In the genomic region with DNA sequence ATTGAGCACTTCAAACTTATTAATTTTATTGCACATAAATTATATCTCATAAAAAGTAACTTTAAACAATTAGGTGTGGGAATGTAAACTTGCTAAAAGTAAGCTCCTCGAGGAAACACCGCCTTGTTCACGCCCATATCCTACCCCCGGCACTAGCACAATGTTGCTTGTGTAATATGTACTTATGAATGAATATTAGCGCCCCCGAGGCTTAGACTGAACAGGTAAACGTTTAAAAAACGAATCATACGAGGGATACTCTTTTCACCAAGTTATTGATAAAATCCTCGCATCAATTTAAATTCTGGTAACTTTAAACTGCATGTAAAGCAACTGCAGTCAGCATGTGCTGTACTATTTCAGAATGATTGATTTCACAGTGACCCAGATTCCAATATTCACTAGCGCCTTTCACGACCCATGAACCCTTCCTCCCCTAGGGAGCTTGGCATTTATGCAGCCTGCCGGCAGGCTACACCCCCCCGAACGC, we compare ENCODE assay signal across 8 cellular contexts. TPM values are rescaled to one million over a fixed set of nuclear protein-coding genes. Genes with fewer than 3 reads are reported as not detected.
DNase-seq lines count a peak whose midpoint lies in the region; ATAC-seq lines count a peak whose summit lies in the region.

No MANE protein-coding gene starts in this region.

- H3K4me3 Mint-ChIP-seq in activated naive CD4-positive, alpha-beta T cell treated with anti-CD3 and anti-CD28 coated beads, Interleukin-2, amount 50 U/mL, for 24 hours = peak overlapping the region; percentile 88
- H3K4me3 Mint-ChIP-seq in central memory CD8-positive, alpha-beta T cell = peak overlapping the region; percentile 94
- peak overlapping the region; percentile 91 for H3K4me3 Mint-ChIP-seq in memory B cell

- H3K36me3 ChIP-seq in aorta (ENCODE audit: control insufficient read depth in 1 of 2, insufficient read depth in 2 of 2, low read length in 1 of 2) = no peaks in the 10 kb centered on the region

- H3K4me1 ChIP-seq in aorta (ENCODE audit: control insufficient read depth in 1 of 2, insufficient read depth in 2 of 2, low read length in 2 of 2) = peaks cover 0 to 2% of the 10 kb centered on the region in 2 donors

- H3K9me3 Mint-ChIP-seq in activated naive CD4-positive, alpha-beta T cell treated with anti-CD3 and anti-CD28 coated beads, Interleukin-2, amount 50 U/mL, for 24 hours = no peaks in the 10 kb centered on the region
- no peaks in the 10 kb centered on the region for H3K9me3 Mint-ChIP-seq in central memory CD8-positive, alpha-beta T cell
- no peaks in the 10 kb centered on the region for H3K9me3 Mint-ChIP-seq in memory B cell

- peak overlapping the region; percentile 92 for H3K27ac Mint-ChIP-seq in activated naive CD4-positive, alpha-beta T cell treated with anti-CD3 and anti-CD28 coated beads, Interleukin-2, amount 50 U/mL, for 24 hours
- peak overlapping the region; percentile 96 for H3K27ac Mint-ChIP-seq in central memory CD8-positive, alpha-beta T cell (ENCODE audit: low read depth)
- H3K27ac Mint-ChIP-seq in memory B cell = peak overlapping the region; percentile 97

- intact Hi-C loops in aorta (cut with DNase I) = no loop called here

- peaks cover 52% of the 10 kb centered on the region for H3K4me1 Mint-ChIP-seq in activated naive CD4-positive, alpha-beta T cell treated with anti-CD3 and anti-CD28 coated beads, Interleukin-2, amount 50 U/mL, for 24 hours
- peaks cover 36% of the 10 kb centered on the region for H3K4me1 Mint-ChIP-seq in central memory CD8-positive, alpha-beta T cell
- peaks cover 14% of the 10 kb centered on the region for H3K4me1 Mint-ChIP-seq in memory B cell

- no peaks in the 10 kb centered on the region for H3K27me3 Mint-ChIP-seq in activated naive CD4-positive, alpha-beta T cell treated with anti-CD3 and anti-CD28 coated beads, Interleukin-2, amount 50 U/mL, for 24 hours
- no peaks in the 10 kb centered on the region for H3K27me3 Mint-ChIP-seq in central memory CD8-positive, alpha-beta T cell
- no peaks in the 10 kb centered on the region for H3K27me3 Mint-ChIP-seq in memory B cell

- 1% methylated on average over 15 of the region's 15 CpGs for WGBS in aorta, 2 donors

- no peaks in the 10 kb centered on the region for H3K27me3 ChIP-seq in aorta (ENCODE audit: control insufficient read depth in 1 of 2, insufficient read depth in 2 of 2, low read length in 1 of 2)

- H3K36me3 Mint-ChIP-seq in activated naive CD4-positive, alpha-beta T cell treated with anti-CD3 and anti-CD28 coated beads, Interleukin-2, amount 50 U/mL, for 24 hours = peaks cover 10% of the 10 kb centered on the region
- H3K36me3 Mint-ChIP-seq in central memory CD8-positive, alpha-beta T cell (ENCODE audit: insufficient read depth) = peaks cover 19% of the 10 kb centered on the region
- peaks cover 10% of the 10 kb centered on the region for H3K36me3 Mint-ChIP-seq in memory B cell

- peak overlapping the region; percentile 51 to 85 for H3K4me3 ChIP-seq in aorta (ENCODE audit: low read length in 2 of 2)

- H3K27ac ChIP-seq in aorta (ENCODE audit: low read depth in 1 of 2, low read length in 2 of 2) = peak overlapping the region in 1 of 2 donors; percentile 65

- no peak for DNase-seq in activated naive CD4-positive, alpha-beta T cell treated with Interleukin-2 at 50 U/mL for 16 hours
- peak; percentile 11 for DNase-seq in NOMO-1 treated with DMSO at 0.1 percent for 48 hours (lab: John Stamatoyannopoulos, UW; ENCODE audit: unreplicated experiment)
- DNase-seq in central memory CD8-positive, alpha-beta T cell (ENCODE audit: low spot score in 2 of 2) = no peak
- no peak for DNase-seq in memory B cell (ENCODE audit: low spot score in 2 of 2)
- no peak for DNase-seq in aorta
- DNase-seq in DMS114 treated with DMSO at 0.1 percent for 48 hours (lab: John Stamatoyannopoulos, UW; ENCODE audit: unreplicated experiment) = no peak

- ATAC-seq in HG02943 (IDR thresholded peaks at IDR 0.05; ENCODE audit: low read depth, unreplicated experiment) (peak; percentile 9), memory B cell (ENCODE audit: low read depth) (peak; percentile 7), aorta (ENCODE audit: low FRiP score) (no peak)
- peak; percentile 20 for ATAC-seq in central memory CD8-positive, alpha-beta T cell (replicated peaks; ENCODE audit: extremely low read depth, poor library complexity, severe bottlenecking)

- H3K9me3 ChIP-seq in aorta (ENCODE audit: control insufficient read depth, low read length) = no peaks in the 10 kb centered on the region

RNA-seq across cellular contexts. Expression of gene TFB1M, which starts 0.6 kb away (rescaled TPM):
- total RNA-seq in aorta = 10 to 100 TPM; 16.3 to 23.8 TPM
- 10 to 100 TPM in 1 of 2 donors, 1 to 10 TPM in 1; 6.0 to 10.0 TPM for polyA plus RNA-seq in aorta

RNA-seq across cellular contexts. Expression of gene CLDN20, which starts 49.8 kb away (rescaled TPM):
- total RNA-seq in aorta = not detected
- polyA plus RNA-seq in aorta = not detected
